Comparison of ENCODE assay signal across 6 cellular contexts in the genomic region with DNA sequence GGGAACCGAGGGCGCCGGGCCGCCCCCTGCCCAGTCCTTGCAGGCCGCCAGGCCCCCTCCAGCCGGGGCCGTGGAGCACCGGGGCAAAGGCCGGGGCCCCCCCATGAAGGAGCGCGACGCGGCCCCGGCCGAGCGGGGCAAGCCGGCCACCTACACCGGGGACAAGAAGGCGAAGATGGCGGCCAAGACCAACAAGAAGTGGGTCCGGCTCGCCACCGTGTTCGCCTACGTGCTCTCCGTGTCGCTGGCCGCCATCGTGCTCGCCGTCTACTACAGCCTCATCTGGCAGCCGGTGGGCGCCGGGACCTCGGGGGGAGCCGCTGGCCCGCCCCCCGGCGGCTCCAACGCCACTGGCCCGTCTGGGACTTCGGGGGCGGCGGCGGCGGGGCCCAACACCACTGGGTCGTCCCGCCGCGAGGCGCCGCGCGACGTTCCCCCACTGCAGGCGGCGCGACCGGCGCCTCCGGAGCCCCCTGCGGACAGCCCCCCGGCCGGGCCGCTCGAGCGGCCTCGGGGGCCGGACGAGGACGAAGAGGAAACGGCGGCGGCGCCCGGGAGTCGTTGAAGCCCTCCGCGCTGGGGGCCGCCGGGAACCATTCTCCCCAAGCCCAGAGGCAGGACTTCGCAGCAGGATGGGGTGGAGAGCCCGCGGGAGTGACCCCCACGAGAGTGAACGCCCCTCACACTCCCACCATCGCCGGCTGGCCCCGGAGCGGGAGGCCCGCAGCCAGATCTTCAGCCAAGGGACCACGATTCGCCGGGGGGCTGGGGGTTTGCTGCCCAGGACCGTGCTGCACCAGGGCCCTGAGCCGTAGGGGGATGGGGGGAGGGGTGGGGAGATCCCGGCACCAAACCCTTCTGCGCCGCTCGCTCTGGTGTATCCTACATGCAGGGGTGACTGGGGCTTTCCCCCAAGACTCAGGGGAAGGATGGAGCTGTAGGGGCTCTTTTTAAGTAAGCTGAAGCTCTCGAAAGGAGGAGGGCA. TPM values are rescaled to one million over a fixed set of nuclear protein-coding genes. Genes with fewer than 3 reads are reported as not detected.
DNase-seq lines count a peak whose midpoint lies in the region; ATAC-seq and TF ChIP-seq lines count a peak whose summit lies in the region.

No MANE protein-coding gene starts in this region.

- H3K9me2 ChIP-seq in Karpas-422 (replicated peaks; ENCODE audit: insufficient read depth, low read length) = no peaks in the 10 kb centered on the region

- H3K27ac ChIP-seq in Karpas-422 (ENCODE audit: low read length) (no peak overlapping the region), sigmoid colon (peak overlapping the region; percentile 90 to 99 (median 99))

- H3K27me3 ChIP-seq in Karpas-422 (ENCODE audit: low read length) (no peaks in the 10 kb centered on the region; the same call in 1 of the 2 replicates), endocrine pancreas (ENCODE audit: control insufficient read depth, insufficient read depth, low read length) (no peaks in the 10 kb centered on the region), sigmoid colon (no peaks in the 10 kb centered on the region)

- no peak for TF ChIP-seq POLR2A in sigmoid colon (IDR thresholded peaks at IDR 0.05)

- DNase-seq in Karpas-422 = no peak
- DNase-seq in sigmoid colon = no peak
- DNase-seq in cortex of kidney (lab: John Stamatoyannopoulos, UW) = no peak
- DNase-seq in kidney glomerular epithelial cell (lab: John Stamatoyannopoulos, UW) = no peak

- H4K20me1 ChIP-seq in Karpas-422 (ENCODE audit: insufficient read depth, low read depth, low read length) = peaks cover 4% of the 10 kb centered on the region; the same call in 1 of the 2 replicates

- no peak for TF ChIP-seq CTCF in sigmoid colon (IDR thresholded peaks at IDR 0.05)

- H3K4me3 ChIP-seq in Karpas-422 (ENCODE audit: low read length) (peak overlapping the region; percentile 65), endocrine pancreas (ENCODE audit: control insufficient read depth, insufficient read depth, low read length) (peak overlapping the region; percentile 69), sigmoid colon (peak overlapping the region; percentile 79 to 96 (median 90))

- peak; percentile 12 for ATAC-seq in GM19455 (IDR thresholded peaks at IDR 0.05; ENCODE audit: unreplicated experiment)

- H3K9ac ChIP-seq in Karpas-422 (ENCODE audit: low read length) (peak overlapping the region; percentile 67), endocrine pancreas (ENCODE audit: control insufficient read depth, insufficient read depth, low read length) (peak overlapping the region; percentile 54)

- TF ChIP-seq EP300 in sigmoid colon (IDR thresholded peaks at IDR 0.05) = no peak

- H3K4me1 ChIP-seq in Karpas-422 (ENCODE audit: low read length) (peaks cover 25% of the 10 kb centered on the region), endocrine pancreas (ENCODE audit: control insufficient read depth, insufficient read depth, low read length) (peaks cover 15% of the 10 kb centered on the region), sigmoid colon (peaks cover 0 to 74% (median 64%) of the 10 kb centered on the region in 4 donors)

- H3K36me3 ChIP-seq in Karpas-422 (ENCODE audit: insufficient read depth, low read length) (no peaks in the 10 kb centered on the region), endocrine pancreas (ENCODE audit: control insufficient read depth, insufficient read depth, low read length) (no peaks in the 10 kb centered on the region), sigmoid colon (no peaks in the 10 kb centered on the region)

- WGBS in sigmoid colon, 2 donors = 1% methylated on average over 101 of the region's 101 CpGs

- no peak overlapping the region for H2AFZ ChIP-seq in Karpas-422 (ENCODE audit: low read length)

- H3K4me2 ChIP-seq in Karpas-422 (ENCODE audit: low read depth, low read length, poor library complexity, severe bottlenecking) = peak overlapping the region; percentile 64

- intact Hi-C loops in sigmoid colon (cut with DNase I) = loop anchor here (1.0 to 5.0 kb wide), 3 partner anchors 15 to 232 kb away; partner anchors contain the start of gene IVD

- H3K79me2 ChIP-seq in Karpas-422 (ENCODE audit: low read length) = no peaks in the 10 kb centered on the region

- H3K9me3 ChIP-seq in Karpas-422 (ENCODE audit: low read length) (no peaks in the 10 kb centered on the region), endocrine pancreas (ENCODE audit: control insufficient read depth, low read length) (no peaks in the 10 kb centered on the region), sigmoid colon (no peaks in the 10 kb centered on the region)

RNA-seq across cellular contexts. Expression of gene INAFM2, which starts 0.8 kb away (rescaled TPM):
- 5.8 and 9.2 TPM in 2 replicates for total RNA-seq in Karpas-422 (2014; rRNA removed; shearing (Covaris generic); ENCODE audit: low replicate concordance)
- 10 to 100 TPM; 41.0 to 63.1 (median 51.8) TPM for total RNA-seq in sigmoid colon
- polyA plus RNA-seq in sigmoid colon = 10 to 100 TPM in 1 of 3 donors, 1 to 10 TPM in 2; 6.6 to 13.4 (median 9.0) TPM

RNA-seq across cellular contexts. Expression of gene CCDC9B, which starts 16.5 kb away (rescaled TPM):
- 1.2 and 3.1 TPM in 2 replicates for total RNA-seq in Karpas-422 (2014; rRNA removed; shearing (Covaris generic); ENCODE audit: low replicate concordance)
- total RNA-seq in sigmoid colon = 10 to 100 TPM; 43.9 to 97.2 (median 65.3) TPM
- polyA plus RNA-seq in sigmoid colon = 10 to 100 TPM in 1 of 3 donors, 1 to 10 TPM in 2; 5.1 to 33.4 (median 7.8) TPM

RNA-seq across cellular contexts. Expression of gene PLCB2, which starts 16.5 kb away (rescaled TPM):
- 4.3 and 8.7 TPM in 2 replicates for total RNA-seq in Karpas-422 (2014; rRNA removed; shearing (Covaris generic); ENCODE audit: low replicate concordance)
- total RNA-seq in sigmoid colon = 10 to 100 TPM in 2 of 4 donors, 1 to 10 TPM in 2; 5.4 to 12.5 (median 9.4) TPM
- 10 to 100 TPM in 1 of 3 donors, 1 to 10 TPM in 2; 2.4 to 27.5 (median 2.8) TPM for polyA plus RNA-seq in sigmoid colon

RNA-seq across cellular contexts. Expression of gene PHGR1, which starts 26.6 kb away (rescaled TPM):
- not detected in 2 replicates for total RNA-seq in Karpas-422 (2014; rRNA removed; shearing (Covaris generic); ENCODE audit: low replicate concordance)
- 1 to 10 TPM in 1 of 4 donors, not detected in 3; 8.2 TPM for total RNA-seq in sigmoid colon
- over 10,000 TPM; 12,817 to 35,077 (median 19,474) TPM for polyA plus RNA-seq in sigmoid colon

RNA-seq across cellular contexts. Expression of gene DISP2, which starts 33.8 kb away (rescaled TPM):
- total RNA-seq in Karpas-422 (2014; rRNA removed; shearing (Covaris generic); ENCODE audit: low replicate concordance) = 0.07 and 2.6 TPM in 2 replicates
- 1 to 10 TPM in 1 of 4 donors, under 1 TPM in 3; 0.16 to 1.1 (median 0.38) TPM for total RNA-seq in sigmoid colon
- 1 to 10 TPM; 1.8 to 3.0 (median 2.8) TPM for polyA plus RNA-seq in sigmoid colon

Comparison
In these comparisons a context has a peak if more than half of its experiments do, and no peak if none do; other contexts are left out.
1. RNA of gene CCDC9B, which starts 16.5 kb away (total RNA-seq): 43.9 to 97.2 TPM in sigmoid colon; 1.2 to 3.1 TPM in Karpas-422; every median in the first group is over 10 times any median in the second.
2. Peak in every context shown above with its lines, with median percentiles within 50 percentile points of each other: H3K4me3 ChIP-seq.